In the genomic region with DNA sequence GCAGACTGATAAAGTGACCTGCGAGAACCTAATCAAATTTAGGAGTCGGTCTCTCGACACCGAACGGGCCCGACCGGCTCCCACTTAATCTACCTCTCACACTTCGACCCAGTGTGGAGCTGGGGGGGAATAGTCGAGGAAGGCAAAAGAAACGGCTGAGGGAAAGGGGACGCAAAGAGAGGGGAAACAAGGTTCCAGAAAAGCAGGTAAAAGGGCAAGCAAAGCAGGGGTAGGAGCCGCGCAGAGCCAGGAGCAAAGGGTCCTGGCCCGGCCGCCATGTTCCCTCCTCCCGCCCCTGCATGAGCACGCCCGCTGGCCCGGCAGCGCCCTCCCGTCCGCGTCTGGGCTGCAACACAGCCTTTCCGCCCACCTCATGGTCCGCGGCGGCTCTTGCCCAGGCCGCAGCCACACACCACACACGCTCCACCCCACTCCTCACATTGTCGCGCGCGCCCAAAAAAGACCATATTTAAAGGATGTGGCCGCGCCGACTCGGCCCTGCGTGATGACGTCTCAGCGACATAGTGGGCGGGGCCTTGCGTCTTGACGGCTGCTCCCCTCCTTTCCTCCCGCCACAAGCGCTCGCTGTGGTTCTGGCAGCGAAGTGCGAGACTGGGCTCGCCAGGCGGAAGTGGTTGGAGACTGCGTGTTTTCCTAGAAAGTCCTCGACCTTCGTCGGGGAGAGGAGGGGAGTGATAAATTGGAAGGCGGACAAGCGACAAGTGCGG, we compare ENCODE assay signal across 1 cellular context.
A peak's percentile ranks its signal among the peaks of the same experiment; 100 is the strongest.
TF ChIP-seq lines count a peak whose summit lies in the region.

A gene with protein sequence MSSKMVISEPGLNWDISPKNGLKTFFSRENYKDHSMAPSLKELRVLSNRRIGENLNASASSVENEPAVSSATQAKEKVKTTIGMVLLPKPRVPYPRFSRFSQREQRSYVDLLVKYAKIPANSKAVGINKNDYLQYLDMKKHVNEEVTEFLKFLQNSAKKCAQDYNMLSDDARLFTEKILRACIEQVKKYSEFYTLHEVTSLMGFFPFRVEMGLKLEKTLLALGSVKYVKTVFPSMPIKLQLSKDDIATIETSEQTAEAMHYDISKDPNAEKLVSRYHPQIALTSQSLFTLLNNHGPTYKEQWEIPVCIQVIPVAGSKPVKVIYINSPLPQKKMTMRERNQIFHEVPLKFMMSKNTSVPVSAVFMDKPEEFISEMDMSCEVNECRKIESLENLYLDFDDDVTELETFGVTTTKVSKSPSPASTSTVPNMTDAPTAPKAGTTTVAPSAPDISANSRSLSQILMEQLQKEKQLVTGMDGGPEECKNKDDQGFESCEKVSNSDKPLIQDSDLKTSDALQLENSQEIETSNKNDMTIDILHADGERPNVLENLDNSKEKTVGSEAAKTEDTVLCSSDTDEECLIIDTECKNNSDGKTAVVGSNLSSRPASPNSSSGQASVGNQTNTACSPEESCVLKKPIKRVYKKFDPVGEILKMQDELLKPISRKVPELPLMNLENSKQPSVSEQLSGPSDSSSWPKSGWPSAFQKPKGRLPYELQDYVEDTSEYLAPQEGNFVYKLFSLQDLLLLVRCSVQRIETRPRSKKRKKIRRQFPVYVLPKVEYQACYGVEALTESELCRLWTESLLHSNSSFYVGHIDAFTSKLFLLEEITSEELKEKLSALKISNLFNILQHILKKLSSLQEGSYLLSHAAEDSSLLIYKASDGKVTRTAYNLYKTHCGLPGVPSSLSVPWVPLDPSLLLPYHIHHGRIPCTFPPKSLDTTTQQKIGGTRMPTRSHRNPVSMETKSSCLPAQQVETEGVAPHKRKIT (minus strand): TSS at position 510 of the 728 bp plus-strand sequence. CDS start 1,165 bp downstream, outside the sequence.

TF ChIP-seq in GM12878, 131 proteins besides CTCF, POLR2A, EP300 and RAD21 (continued from another document):
- TF ChIP-seq SMAD1 (IDR thresholded peaks at IDR 0.05; ENCODE audit: low read depth, partially characterized antibody) (peak; percentile 37), BRCA1 (IDR thresholded peaks at IDR 0.05; ENCODE audit: low read depth, low read length) (no peak), POLR2AphosphoS2 (IDR thresholded peaks at IDR 0.05; ENCODE audit: low read depth, low read length) (peak; percentile 95), SREBF1 (IDR thresholded peaks at IDR 0.05; ENCODE audit: low read length) (0 out of 2 replicates have a peak, but pooled peaks have one; percentile 9)
- TF ChIP-seq, protein P1, sequence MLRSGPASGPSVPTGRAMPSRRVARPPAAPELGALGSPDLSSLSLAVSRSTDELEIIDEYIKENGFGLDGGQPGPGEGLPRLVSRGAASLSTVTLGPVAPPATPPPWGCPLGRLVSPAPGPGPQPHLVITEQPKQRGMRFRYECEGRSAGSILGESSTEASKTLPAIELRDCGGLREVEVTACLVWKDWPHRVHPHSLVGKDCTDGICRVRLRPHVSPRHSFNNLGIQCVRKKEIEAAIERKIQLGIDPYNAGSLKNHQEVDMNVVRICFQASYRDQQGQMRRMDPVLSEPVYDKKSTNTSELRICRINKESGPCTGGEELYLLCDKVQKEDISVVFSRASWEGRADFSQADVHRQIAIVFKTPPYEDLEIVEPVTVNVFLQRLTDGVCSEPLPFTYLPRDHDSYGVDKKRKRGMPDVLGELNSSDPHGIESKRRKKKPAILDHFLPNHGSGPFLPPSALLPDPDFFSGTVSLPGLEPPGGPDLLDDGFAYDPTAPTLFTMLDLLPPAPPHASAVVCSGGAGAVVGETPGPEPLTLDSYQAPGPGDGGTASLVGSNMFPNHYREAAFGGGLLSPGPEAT (IDR thresholded peaks at IDR 0.05; ENCODE audit: low read depth), result peak; percentile 65; the same call in 1 of the 2 replicates
- TF ChIP-seq, protein P2, sequence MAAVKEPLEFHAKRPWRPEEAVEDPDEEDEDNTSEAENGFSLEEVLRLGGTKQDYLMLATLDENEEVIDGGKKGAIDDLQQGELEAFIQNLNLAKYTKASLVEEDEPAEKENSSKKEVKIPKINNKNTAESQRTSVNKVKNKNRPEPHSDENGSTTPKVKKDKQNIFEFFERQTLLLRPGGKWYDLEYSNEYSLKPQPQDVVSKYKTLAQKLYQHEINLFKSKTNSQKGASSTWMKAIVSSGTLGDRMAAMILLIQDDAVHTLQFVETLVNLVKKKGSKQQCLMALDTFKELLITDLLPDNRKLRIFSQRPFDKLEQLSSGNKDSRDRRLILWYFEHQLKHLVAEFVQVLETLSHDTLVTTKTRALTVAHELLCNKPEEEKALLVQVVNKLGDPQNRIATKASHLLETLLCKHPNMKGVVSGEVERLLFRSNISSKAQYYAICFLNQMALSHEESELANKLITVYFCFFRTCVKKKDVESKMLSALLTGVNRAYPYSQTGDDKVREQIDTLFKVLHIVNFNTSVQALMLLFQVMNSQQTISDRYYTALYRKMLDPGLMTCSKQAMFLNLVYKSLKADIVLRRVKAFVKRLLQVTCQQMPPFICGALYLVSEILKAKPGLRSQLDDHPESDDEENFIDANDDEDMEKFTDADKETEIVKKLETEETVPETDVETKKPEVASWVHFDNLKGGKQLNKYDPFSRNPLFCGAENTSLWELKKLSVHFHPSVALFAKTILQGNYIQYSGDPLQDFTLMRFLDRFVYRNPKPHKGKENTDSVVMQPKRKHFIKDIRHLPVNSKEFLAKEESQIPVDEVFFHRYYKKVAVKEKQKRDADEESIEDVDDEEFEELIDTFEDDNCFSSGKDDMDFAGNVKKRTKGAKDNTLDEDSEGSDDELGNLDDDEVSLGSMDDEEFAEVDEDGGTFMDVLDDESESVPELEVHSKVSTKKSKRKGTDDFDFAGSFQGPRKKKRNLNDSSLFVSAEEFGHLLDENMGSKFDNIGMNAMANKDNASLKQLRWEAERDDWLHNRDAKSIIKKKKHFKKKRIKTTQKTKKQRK (IDR thresholded peaks at IDR 0.05; ENCODE audit: low read depth, low read length), result no peak
TF ChIP-seq in GM12878: peak in this region for 58.
